Comparison of ENCODE assay signal across 8 cellular contexts in the genomic region with DNA sequence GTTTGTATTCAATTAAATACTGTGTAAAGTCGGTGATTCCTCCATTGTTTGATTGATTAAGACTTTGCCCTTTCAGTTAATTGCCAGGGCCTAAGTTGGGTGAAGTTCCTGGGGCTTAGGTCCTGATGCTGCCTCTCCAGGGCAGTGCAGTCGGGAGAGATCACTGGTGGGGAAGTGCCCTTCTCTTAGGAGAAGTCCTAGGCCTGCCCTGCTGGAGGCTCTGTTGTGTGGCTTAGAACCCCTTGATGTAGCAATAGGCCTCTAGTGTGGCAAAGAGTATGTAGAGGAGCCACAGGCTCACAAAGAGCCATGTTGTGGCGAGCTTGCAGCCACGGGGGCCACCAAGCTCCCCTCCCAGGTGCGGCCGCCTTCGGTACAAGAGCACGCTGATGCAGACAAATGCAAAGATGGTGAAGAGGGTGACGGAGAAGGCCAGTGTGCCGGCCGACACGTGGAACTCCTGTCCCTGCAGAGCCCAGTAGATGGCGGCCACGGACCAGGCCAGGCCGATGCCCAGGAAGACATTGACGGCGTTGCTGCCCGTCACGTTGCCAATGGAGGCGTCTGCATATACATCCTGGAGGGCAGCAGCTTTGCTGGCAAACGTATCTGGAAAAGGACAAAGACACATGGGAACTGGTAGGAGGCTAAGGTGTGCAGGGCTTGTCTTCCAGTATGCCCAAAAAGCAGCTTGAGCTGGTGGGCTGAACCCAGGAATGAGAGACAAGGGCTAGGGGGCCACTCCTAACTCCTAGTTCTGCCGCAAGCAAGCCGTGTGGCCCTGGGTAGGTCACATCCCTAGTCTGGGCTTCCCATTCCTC.
DNase-seq lines count a peak whose midpoint lies in the region; ATAC-seq and TF ChIP-seq lines count a peak whose summit lies in the region.

No MANE protein-coding gene starts in this region.

- H3K27ac ChIP-seq in C4-2B, result peak overlapping the region; percentile 20; the same call in 1 of the 2 replicates

- ATAC-seq in HG02885 (IDR thresholded peaks at IDR 0.05; ENCODE audit: poor library complexity, unreplicated experiment), result peak; percentile 71
- ATAC-seq in HG02938 (IDR thresholded peaks at IDR 0.05; ENCODE audit: unreplicated experiment), result no peak
- ATAC-seq in GM21786 (IDR thresholded peaks at IDR 0.05; ENCODE audit: unreplicated experiment), result no peak

- DNase-seq in NCI-H82 treated with DMSO at 0.1 percent for 48 hours (lab: John Stamatoyannopoulos, UW; ENCODE audit: unreplicated experiment), result peak; percentile 9
- DNase-seq in cerebellum (ENCODE audit: low spot score), result peak; percentile 80
- peak; percentile 81 for DNase-seq in left kidney (ENCODE audit: low read depth, low spot score)
- peak; percentile 75 for DNase-seq in ureter (ENCODE audit: low spot score)

- TF ChIP-seq CTCF in C4-2B (conservative IDR thresholded peaks at IDR 0.05), result peak; percentile 95

Comparison
In these comparisons a context has a peak if more than half of its experiments do, and no peak if none do; other contexts are left out.
1. DNase-seq: peak in every context shown above with its lines; median percentile 81 in left kidney; 80 in cerebellum; 75 in ureter; 9 in NCI-H82 treated with DMSO at 0.1 percent for 48 hours.